In genomic region chr17:39664581-39665561, GRCh38 we compare ENCODE assay signal across 2 cellular contexts.
TF ChIP-seq lines count a peak whose summit lies in the region.

TSS of gene TCAP (plus strand) at chr17:39665349. CDS start at chr17:39665360, 11 bp downstream.

TF ChIP-seq in HepG2, 621 proteins besides CTCF, POLR2A, EP300 and RAD21 (continues in another document):
- peak; percentile 89 for TF ChIP-seq HIC2 (CRISPR knock-in tag; IDR thresholded peaks at IDR 0.05; ENCODE audit: low read depth)
- no peak for TF ChIP-seq ZNF597 (CRISPR knock-in tag; IDR thresholded peaks at IDR 0.05)
- peak; percentile 58; the same call in 1 of the 2 replicates for TF ChIP-seq SALL2 (CRISPR knock-in tag; IDR thresholded peaks at IDR 0.05)
- TF ChIP-seq DZIP1 (CRISPR knock-in tag; IDR thresholded peaks at IDR 0.05): peak; percentile 63; the same call in 1 of the 2 replicates
- no peak for TF ChIP-seq HOXA7 (CRISPR knock-in tag; IDR thresholded peaks at IDR 0.05)
- TF ChIP-seq YEATS4 (CRISPR knock-in tag; IDR thresholded peaks at IDR 0.05; ENCODE audit: borderline replicate concordance): 0 out of 2 replicates have a peak, but pooled peaks have one; percentile 38
- TF ChIP-seq ZSCAN30 (CRISPR knock-in tag; IDR thresholded peaks at IDR 0.05): no peak
- TF ChIP-seq SUZ12 (IDR thresholded peaks at IDR 0.05; ENCODE audit: low read depth, low read length): no peak
- 0 out of 2 replicates have a peak, but pooled peaks have one; percentile 27 for TF ChIP-seq MTF1 (CRISPR knock-in tag; IDR thresholded peaks at IDR 0.05)
- TF ChIP-seq SNAPC4 (CRISPR knock-in tag; IDR thresholded peaks at IDR 0.05): no peak
- no peak for TF ChIP-seq ZNF180 (CRISPR knock-in tag; IDR thresholded peaks at IDR 0.05; ENCODE audit: borderline replicate concordance, low read depth)
- TF ChIP-seq ZNF891 (CRISPR knock-in tag; IDR thresholded peaks at IDR 0.05): peak; percentile 59; the same call in 1 of the 2 replicates
- TF ChIP-seq PRPF4 (IDR thresholded peaks at IDR 0.05; ENCODE audit: low read depth, low read length, poor library complexity, severe bottlenecking): no peak
- TF ChIP-seq DDIT3 (CRISPR knock-in tag; IDR thresholded peaks at IDR 0.05): no peak
- no peak for TF ChIP-seq CENPBD1 (CRISPR knock-in tag; IDR thresholded peaks at IDR 0.05; ENCODE audit: borderline replicate concordance, low read depth)

TF ChIP-seq in H1, 55 proteins besides CTCF, POLR2A, EP300 and RAD21:
- TF ChIP-seq SIRT6 (IDR thresholded peaks at IDR 0.05; ENCODE audit: low read length) (no peak), CBX5 (IDR thresholded peaks at IDR 0.05; ENCODE audit: low read depth, low read length) (no peak), POU5F1 (IDR thresholded peaks at IDR 0.05; ENCODE audit: low read depth, low read length) (no peak), USF2 (IDR thresholded peaks at IDR 0.05; ENCODE audit: low read length) (no peak), BACH1 (IDR thresholded peaks at IDR 0.05; ENCODE audit: low read length) (no peak), RNF2 (IDR thresholded peaks at IDR 0.05; ENCODE audit: borderline replicate concordance, low read depth, low read length, missing control alignments, poor library complexity, severe bottlenecking) (no peak)
